In genomic region chr7:110861163-110861562, GRCh38 we compare ENCODE assay signal across 16 cellular contexts.
A peak's percentile ranks its signal among the peaks of the same experiment; 100 is the strongest.
DNase-seq lines count a peak whose midpoint lies in the region; ATAC-seq and TF ChIP-seq lines count a peak whose summit lies in the region.
"Had no signal": no experiment of that assay in that cellular context is flagged by ENCODE, and none has a peak within 500 bp of the region (broad histone marks: within the 10 kb centered on the region; RNA-seq: fewer than 3 reads in every experiment).

No MANE protein-coding gene starts in this region.

- dilution Hi-C loops in mammary epithelial cell (cut with HindIII; ENCODE audit: low sequenced_read_pairs) = no loop called here

- H3K9me3 ChIP-seq in mammary epithelial cell (replicated peaks; ENCODE audit: insufficient read depth, low read length) (no peaks in the 10 kb centered on the region), upper lobe of right lung (no peaks in the 10 kb centered on the region)
- H3K9me3 ChIP-seq: A549, BE2C had no signal

- ATAC-seq in upper lobe of right lung (peak; percentile 71), GM18511 (IDR thresholded peaks at IDR 0.05; ENCODE audit: unreplicated experiment) (no peak), GM19397 (IDR thresholded peaks at IDR 0.05; ENCODE audit: unreplicated experiment) (no peak)
- ATAC-seq: A549, GM12878 had no signal

- 89% methylated on average over 4 of the region's 4 CpGs for WGBS in mammary epithelial cell (ENCODE audit: low coverage, missing lambda C conversion rate)

- no peak overlapping the region for H3K4me3 Mint-ChIP-seq in MCF 10A (ENCODE audit: unreplicated experiment)
- H3K4me3 Mint-ChIP-seq: CD4-positive, alpha-beta memory T cell; HFFc6 had no signal

- H3K4me3 ChIP-seq in mammary epithelial cell (replicated peaks in 1 of 3; ENCODE audit: insufficient read depth in 1 of 3, low read depth in 2 of 3, low read length in 3 of 3) (no peak overlapping the region), upper lobe of right lung (no peak overlapping the region)
- H3K4me3 ChIP-seq: A549, GM12878 had no signal

- H3K27me3 ChIP-seq in mammary epithelial cell (ENCODE audit: insufficient read depth, low read length) (no peaks in the 10 kb centered on the region), upper lobe of right lung (no peaks in the 10 kb centered on the region)
- H3K27me3 ChIP-seq: BE2C had no signal

- H3K36me3 Mint-ChIP-seq in MCF 10A (ENCODE audit: insufficient read depth, unreplicated experiment) = no peaks in the 10 kb centered on the region

- POLR2A ChIA-PET in MCF 10A (lab: Yijun Ruan, JAX) = no interaction called here

- TF ChIP-seq CTCF in MCF 10A (IDR thresholded peaks at IDR 0.05; ENCODE audit: unreplicated experiment) (no peak), mammary epithelial cell (conservative IDR thresholded peaks at IDR 0.05 in 1 of 2, IDR thresholded peaks at IDR 0.05 in 1 of 2; ENCODE audit: extremely low read depth in 1 of 2, insufficient read depth in 1 of 2, low read depth in 1 of 2, low read length in 2 of 2) (no peak), upper lobe of right lung (IDR thresholded peaks at IDR 0.05) (no peak)

- H4K20me1 ChIP-seq in mammary epithelial cell (ENCODE audit: insufficient read depth, low read length) = no peaks in the 10 kb centered on the region

- no peak overlapping the region for H3K27ac ChIP-seq in mammary epithelial cell (ENCODE audit: insufficient read depth, low read depth, low read length)
- no peak overlapping the region for H3K27ac ChIP-seq in upper lobe of right lung
- H3K27ac ChIP-seq: A549, C4-2B had no signal

- no peak overlapping the region for H3K27ac Mint-ChIP-seq in MCF 10A (ENCODE audit: low read depth, unreplicated experiment)
- H3K27ac Mint-ChIP-seq: CD4-positive, alpha-beta memory T cell; HFFc6 had no signal

- no peaks in the 10 kb centered on the region for H3K27me3 Mint-ChIP-seq in MCF 10A (ENCODE audit: insufficient read depth, unreplicated experiment)
- H3K27me3 Mint-ChIP-seq: CD4-positive, alpha-beta memory T cell had no signal

- H3K79me2 ChIP-seq in mammary epithelial cell (ENCODE audit: insufficient read depth, low read length) = no peaks in the 10 kb centered on the region

- CTCF ChIA-PET in MCF 10A (lab: Yijun Ruan, JAX) = interaction anchor here (0.7 kb wide), 1 partner anchor 33 kb away, joined by 4 read pairs; no protein-coding TSS in a partner anchor
- CTCF ChIA-PET in mammary epithelial cell (lab: Charles Lee; ENCODE audit: low non-redundant PET) = no interaction called here

- H2AFZ ChIP-seq in mammary epithelial cell (ENCODE audit: low read depth, low read length) = no peak overlapping the region

- intact Hi-C loops in MCF 10A (cut with micrococcal nuclease) (no loop called here), mammary epithelial cell (cut with micrococcal nuclease) (no loop called here), upper lobe of right lung (cut with DNase I) (no loop called here)

- in situ Hi-C loops in mammary epithelial cell (cut with MboI; ENCODE audit: low sequenced_read_pairs in 2 of 2) = no loop called here

- H3K9ac ChIP-seq in mammary epithelial cell (ENCODE audit: insufficient read depth, low read length) = no peak overlapping the region

- H3K4me1 ChIP-seq in mammary epithelial cell (ENCODE audit: insufficient read depth, low read length) (no peaks in the 10 kb centered on the region), upper lobe of right lung (no peaks in the 10 kb centered on the region)

- no peaks in the 10 kb centered on the region for H3K4me1 Mint-ChIP-seq in MCF 10A (ENCODE audit: insufficient read depth, unreplicated experiment)
- H3K4me1 Mint-ChIP-seq: CD4-positive, alpha-beta memory T cell had no signal

- DNase-seq in MCF 10A (ENCODE audit: unreplicated experiment) = peak; percentile 8
- DNase-seq in mammary epithelial cell = no peak
- peak; percentile 24 for DNase-seq in NCI-H226
- DNase-seq in amniotic epithelial cell (ENCODE audit: low read depth) = peak; percentile 28
- no peak for DNase-seq in upper lobe of right lung
- no peak for DNase-seq in activated T-cell treated with anti-CD3 and anti-CD28 coated beads, Interleukin-2, amount 50 U/mL, for 48 hours
- DNase-seq: BE2C; CD4-positive, alpha-beta memory T cell; DMS79; HCEC 1CT; HFFc6 had no signal

- BruUV-seq in MCF 10A (replicated peaks; lab: Mats Ljungman, UMichigan) (no TSS peak), mammary epithelial cell (replicated peaks; lab: Mats Ljungman, UMichigan) (no TSS peak)

- no peak overlapping the region for H3K4me2 ChIP-seq in mammary epithelial cell (ENCODE audit: insufficient read depth, low read depth, low read length)
- H3K4me2 ChIP-seq: A549 had no signal

- H3K9me3 Mint-ChIP-seq in MCF 10A (ENCODE audit: unreplicated experiment) = no peaks in the 10 kb centered on the region

- H3K36me3 ChIP-seq in mammary epithelial cell (ENCODE audit: insufficient read depth, low read length) (no peaks in the 10 kb centered on the region), upper lobe of right lung (no peaks in the 10 kb centered on the region)
- H3K36me3 ChIP-seq: BE2C had no signal

Comparison
In these comparisons a context has a peak if more than half of its experiments do, and no peak if none do; other contexts are left out.
1. DNase-seq: peak in MCF 10A (single experiment), NCI-H226 (single experiment) and amniotic epithelial cell (single experiment); none in mammary epithelial cell (single experiment), upper lobe of right lung (single experiment) and activated T-cell treated with anti-CD3 and anti-CD28 coated beads, Interleukin-2, amount 50 U/mL, for 48 hours (0 of 2).